In genomic region chr12:118983147-118983824, GRCh38 we compare ENCODE assay signal across 29 cellular contexts. TPM values are rescaled to one million over a fixed set of nuclear protein-coding genes. Genes with fewer than 3 reads are reported as not detected.
A peak's percentile ranks its signal among the peaks of the same experiment; 100 is the strongest.
DNase-seq lines count a peak whose midpoint lies in the region; ATAC-seq and TF ChIP-seq lines count a peak whose summit lies in the region.
"Had no signal": no experiment of that assay in that cellular context is flagged by ENCODE, and none has a peak within 500 bp of the region (broad histone marks: within the 10 kb centered on the region; RNA-seq: fewer than 3 reads in every experiment).

No MANE protein-coding gene starts in this region.

- peaks cover 3% of the 10 kb centered on the region; the same call in 1 of the 2 replicates for H3K9me3 Mint-ChIP-seq in WTC11
- H3K9me3 Mint-ChIP-seq: nephron had no signal

- H3K27ac ChIP-seq in iPS-20b (ENCODE audit: low read length) = no peak overlapping the region
- H3K27ac ChIP-seq: foreskin keratinocyte, GM23248, heart right ventricle, HL-60, right lobe of liver, upper lobe of left lung had no signal

- H3K9me3 ChIP-seq in iPS-20b (ENCODE audit: insufficient read depth, low read depth, low read length) = no peaks in the 10 kb centered on the region
- H3K9me3 ChIP-seq: right lobe of liver, upper lobe of left lung had no signal

- peak; percentile 62 for DNase-seq in D341Med (ENCODE audit: low spot score)
- DNase-seq in NCI-H1694 treated with DMSO at 0.1 percent for 48 hours (lab: John Stamatoyannopoulos, UW) = peak; percentile 5
- DNase-seq in WTC11 (ENCODE audit: low spot score) = no peak
- DNase-seq in HuH-7 (ENCODE audit: low spot score) = no peak
- no peak for DNase-seq in NCI-H1930 (lab: John Stamatoyannopoulos, UW)
- DNase-seq: activated CD4-positive, CD25-positive, alpha-beta regulatory T cell; activated CD8-positive, alpha-beta memory T cell treated with anti-CD3 and anti-CD28 coated beads, Interleukin-2, amount 10 ng/mL, durations not matched to agents 7 days and 5 days; activated naive CD4-positive, alpha-beta T cell; activated T-cell treated with anti-CD3 and anti-CD28 coated beads, Interleukin-2, amount 50 U/mL, for 72 hours; effector CD4-positive, alpha-beta T cell; EL; foreskin keratinocyte; GM23248; heart right ventricle; Karpas-422; left cardiac atrium; mammary epithelial cell; NCI-H187 treated with DMSO at 0.1 percent for 48 hours; NCI-H345; posterior cingulate gyrus; right lobe of liver; SHP77 treated with DMSO at 0.1 percent for 48 hours; stimulated activated CD4-positive, alpha-beta T cell treated with anti-CD3 and anti-CD28 coated beads, Interleukin-2, amount 100 ng/mL, for 48 hours; upper lobe of left lung had no signal

- CTCF ChIA-PET in WTC11 (lab: Charles Lee) = interaction anchor here (1.1 kb wide), 1 partner anchor 54 kb away, joined by 3 read pairs; no protein-coding TSS in a partner anchor

- H3K9ac ChIP-seq in iPS-20b (ENCODE audit: low read depth, low read length) = no peak overlapping the region
- H3K9ac ChIP-seq: GM23248 had no signal

- no peaks in the 10 kb centered on the region for H3K36me3 ChIP-seq in iPS-20b (ENCODE audit: insufficient read depth, low read depth, low read length)
- H3K36me3 ChIP-seq: heart right ventricle, right lobe of liver, upper lobe of left lung had no signal

- peak overlapping the region; percentile 78 for H3K4me3 Mint-ChIP-seq in WTC11
- H3K4me3 Mint-ChIP-seq: activated CD8-positive, alpha-beta memory T cell treated with anti-CD3 and anti-CD28 coated beads, Interleukin-2, amount 10 ng/mL, durations not matched to agents 7 days and 5 days; activated T-cell treated with anti-CD3 and anti-CD28 coated beads, Interleukin-2, amount 50 U/mL, for 72 hours had no signal

- POLR2A ChIA-PET in WTC11 (lab: Charles Lee) = interaction anchor here (0.6 kb wide), 1 partner anchor 313 kb away, joined by 3 read pairs; no protein-coding TSS in a partner anchor

- no peak for TF ChIP-seq CTCF in WTC11 (IDR thresholded peaks at IDR 0.05)

- peaks cover 4% of the 10 kb centered on the region; the same call in 1 of the 2 replicates for H3K4me1 ChIP-seq in iPS-20b (ENCODE audit: insufficient read depth, low read length)
- H3K4me1 ChIP-seq: foreskin keratinocyte, right lobe of liver had no signal

- H3K4me3 ChIP-seq in iPS-20b (ENCODE audit: low read length) = peak overlapping the region; percentile 77; the same call in 1 of the 2 replicates
- H3K4me3 ChIP-seq: GM23248, heart right ventricle, right lobe of liver, upper lobe of left lung had no signal

- no peaks in the 10 kb centered on the region for H3K36me3 Mint-ChIP-seq in WTC11
- H3K36me3 Mint-ChIP-seq: activated CD8-positive, alpha-beta memory T cell treated with anti-CD3 and anti-CD28 coated beads, Interleukin-2, amount 10 ng/mL, durations not matched to agents 7 days and 5 days had no signal

- peaks cover 30% of the 10 kb centered on the region for H3K27me3 Mint-ChIP-seq in WTC11 (ENCODE audit: low read depth)

- H3K27me3 ChIP-seq in iPS-20b (ENCODE audit: insufficient read depth, low read length) = peaks cover 50% of the 10 kb centered on the region

- peaks cover 21% of the 10 kb centered on the region for H3K4me1 Mint-ChIP-seq in WTC11
- H3K4me1 Mint-ChIP-seq: activated CD8-positive, alpha-beta memory T cell treated with anti-CD3 and anti-CD28 coated beads, Interleukin-2, amount 10 ng/mL, durations not matched to agents 7 days and 5 days; nephron had no signal

- H3K27ac Mint-ChIP-seq in WTC11 = no peak overlapping the region
- H3K27ac Mint-ChIP-seq: activated CD8-positive, alpha-beta memory T cell treated with anti-CD3 and anti-CD28 coated beads, Interleukin-2, amount 10 ng/mL, durations not matched to agents 7 days and 5 days; activated T-cell treated with anti-CD3 and anti-CD28 coated beads, Interleukin-2, amount 50 U/mL, for 72 hours; nephron had no signal

- ATAC-seq in WTC11 (no peak), GM21576 (IDR thresholded peaks at IDR 0.05; ENCODE audit: unreplicated experiment) (no peak)
- ATAC-seq: activated CD8-positive, alpha-beta memory T cell treated with anti-CD3 and anti-CD28 coated beads, Interleukin-2, amount 10 ng/mL, durations not matched to agents 7 days and 5 days; activated T-cell treated with anti-CD3 and anti-CD28 coated beads, Interleukin-2, amount 50 U/mL, for 72 hours; foreskin keratinocyte; heart right ventricle; left cardiac atrium; Panc1; right lobe of liver had no signal

TF ChIP-seq in WTC11, 78 proteins besides CTCF, POLR2A, EP300 and RAD21 (continues in another document):
- TF ChIP-seq PRDM15 (CRISPR knock-in tag; IDR thresholded peaks at IDR 0.05) = no peak
- TF ChIP-seq ZBTB21 (CRISPR knock-in tag; IDR thresholded peaks at IDR 0.05; ENCODE audit: borderline replicate concordance) = no peak
- no peak for TF ChIP-seq ARID4B (CRISPR knock-in tag; IDR thresholded peaks at IDR 0.05; ENCODE audit: borderline replicate concordance)
- TF ChIP-seq SMAD4 (CRISPR knock-in tag; IDR thresholded peaks at IDR 0.05) = no peak
- TF ChIP-seq ZNF232 (CRISPR knock-in tag; IDR thresholded peaks at IDR 0.05) = no peak
- no peak for TF ChIP-seq ATF2 (CRISPR knock-in tag; IDR thresholded peaks at IDR 0.05; ENCODE audit: borderline replicate concordance, low read depth)
- TF ChIP-seq NR3C1 (CRISPR knock-in tag; conservative IDR thresholded peaks at IDR 0.05; ENCODE audit: low read depth) = no peak
- TF ChIP-seq ZNF317 (CRISPR knock-in tag; IDR thresholded peaks at IDR 0.05; ENCODE audit: borderline replicate concordance, low read depth) = no peak
- no peak for TF ChIP-seq ATF1 (CRISPR knock-in tag; IDR thresholded peaks at IDR 0.05)
- no peak for TF ChIP-seq KAT7 (CRISPR knock-in tag; IDR thresholded peaks at IDR 0.05; ENCODE audit: borderline replicate concordance)
- no peak for TF ChIP-seq NR1H2 (CRISPR knock-in tag; IDR thresholded peaks at IDR 0.05)

RNA-seq across cellular contexts. Expression of gene SRRM4, which starts 1.9 kb away (rescaled TPM):
- 0.78 to 0.96 TPM (median 0.96 TPM) in 3 replicates for total RNA-seq in WTC11 (2021)
- total RNA-seq: activated CD8-positive, alpha-beta memory T cell treated with anti-CD3 and anti-CD28 coated beads, Interleukin-2, amount 10 ng/mL, durations not matched to agents 7 days and 5 days; activated T-cell treated with anti-CD3 and anti-CD28 coated beads, Interleukin-2, amount 50 U/mL, for 72 hours; foreskin keratinocyte; GM23248; mammary epithelial cell; right lobe of liver had no signal

Comparison
In these comparisons a context has a peak if more than half of its experiments do, and no peak if none do; other contexts are left out.
1. DNase-seq: peak in D341Med (single experiment) and NCI-H1694 treated with DMSO at 0.1 percent for 48 hours (single experiment); none in WTC11 (single experiment), HuH-7 (single experiment) and NCI-H1930 (0 of 2).